ENCODE assay signal across 13 cellular contexts in the genomic region with DNA sequence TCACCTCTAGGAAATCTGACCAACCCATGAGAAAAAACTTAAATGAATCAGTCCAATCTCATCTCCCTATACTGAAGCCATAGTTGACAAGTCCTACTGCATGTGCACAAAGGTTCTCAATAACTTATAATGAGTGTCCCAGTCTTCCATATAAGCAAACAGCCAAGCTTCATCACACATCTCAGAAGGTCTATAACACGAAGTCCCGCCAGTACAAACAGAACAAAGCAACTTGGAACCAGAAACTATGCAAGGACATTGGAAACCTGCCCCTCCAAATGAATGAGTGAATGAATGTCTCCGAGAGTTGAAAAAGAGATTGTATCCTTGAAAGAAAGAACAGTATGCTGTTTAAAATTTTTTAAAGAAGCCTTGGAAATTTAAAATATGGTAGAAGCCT.
"Had no signal": no experiment of that assay in that cellular context is flagged by ENCODE, and none has a peak within 500 bp of the region (broad histone marks: within the 10 kb centered on the region; RNA-seq: fewer than 3 reads in every experiment).

No MANE protein-coding gene starts in this region.

- DNase-seq: activated CD4-positive, alpha-beta memory T cell treated with anti-CD3 and anti-CD28 coated beads, Interleukin-2, amount 10 ng/mL, durations not matched to agents 7 days and 5 days; activated CD4-positive, alpha-beta T cell treated with anti-CD3 and anti-CD28 coated beads for 36 hours; activated gamma-delta T cell treated with Interleukin-2 at 50 U/mL for 16 hours; activated naive CD8-positive, alpha-beta T cell treated with anti-CD3 and anti-CD28 coated beads for 36 hours; activated T-cell treated with anti-CD3 and anti-CD28 coated beads, Interleukin-2, amount 50 U/mL, for 48 hours; left lung; pancreas; retina; SIG-M5; small intestine; T1000 had no signal

- H3K27ac ChIP-seq: left lung, pancreas, VCaP had no signal

- H3K27me3 ChIP-seq: left lung, pancreas had no signal

- FAIRE-seq: islet of Langerhans, pancreas, small intestine had no signal

- H3K36me3 ChIP-seq: left lung, pancreas had no signal

- H3K4me3 ChIP-seq: left lung, pancreas had no signal

- H3K4me1 ChIP-seq: left lung, pancreas had no signal

- H3K9me3 ChIP-seq: pancreas had no signal
